ENCODE assay signal across 1 cellular context in the genomic region with DNA sequence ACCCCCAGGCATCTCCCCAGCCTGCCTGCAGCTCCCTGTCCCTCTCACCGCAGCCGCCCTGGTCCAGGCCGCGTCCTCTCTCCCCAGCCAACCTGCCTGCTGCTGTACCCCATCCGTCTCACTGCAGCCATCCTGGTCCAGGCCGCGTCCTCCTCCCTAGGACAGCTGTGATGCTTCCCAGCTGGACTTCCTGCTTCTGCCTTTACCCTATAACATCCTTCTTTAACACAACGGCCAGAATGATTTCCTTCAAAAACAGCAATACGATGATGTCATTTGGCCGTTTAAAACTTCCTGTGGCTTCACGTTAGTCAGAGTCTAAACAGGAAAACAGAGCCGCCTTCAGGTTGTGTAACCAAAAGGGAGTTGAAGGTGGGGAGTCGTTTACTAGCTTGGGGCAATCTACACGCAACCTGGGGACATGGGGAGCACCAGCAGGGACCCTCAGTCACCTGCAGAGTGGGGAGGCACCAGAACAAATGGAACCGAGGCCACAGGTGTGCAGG.
TF ChIP-seq lines count a peak whose summit lies in the region.

No MANE protein-coding gene starts in this region.

TF ChIP-seq in HepG2, 621 proteins besides CTCF, POLR2A, EP300 and RAD21:
- TF ChIP-seq ATF7 (IDR thresholded peaks at IDR 0.05) (peak; percentile 91), ATF7 (CRISPR knock-in tag; IDR thresholded peaks at IDR 0.05) (no peak), ZNF629 (CRISPR knock-in tag; conservative IDR thresholded peaks at IDR 0.05) (no peak)
